ENCODE assay signal across 24 cellular contexts in the genomic region with DNA sequence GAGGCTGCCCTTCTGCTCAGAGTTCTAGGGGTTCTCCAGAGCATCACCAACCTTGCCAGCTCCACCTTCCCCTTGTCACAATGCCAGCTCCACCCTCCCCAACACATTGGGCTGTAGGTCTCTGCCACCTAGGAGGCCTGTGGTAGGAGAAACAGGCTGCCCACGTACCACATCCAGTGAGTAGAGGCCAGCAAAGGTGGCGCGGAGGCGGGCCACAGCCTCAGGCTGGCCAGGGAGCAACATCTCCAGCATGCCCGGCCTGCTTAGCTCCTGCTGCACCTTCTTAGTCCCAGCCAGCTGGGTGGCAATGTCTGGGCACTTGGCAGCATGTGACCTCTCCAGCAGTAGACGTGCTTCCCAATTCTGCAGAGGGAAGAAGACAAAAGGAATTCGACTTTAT. TPM values are rescaled to one million over a fixed set of nuclear protein-coding genes. Genes with fewer than 3 reads are reported as not detected.
DNase-seq lines count a peak whose midpoint lies in the region; ATAC-seq, FAIRE-seq and TF ChIP-seq lines count a peak whose summit lies in the region.
"Had no signal": no experiment of that assay in that cellular context is flagged by ENCODE, and none has a peak within 500 bp of the region (broad histone marks: within the 10 kb centered on the region; RNA-seq: fewer than 3 reads in every experiment).

No MANE protein-coding gene starts in this region.

- no peaks in the 10 kb centered on the region for H3K4me1 ChIP-seq in HepG2 (ENCODE audit: insufficient read depth, low read length)
- peaks cover 0 to 7% (median 3%) of the 10 kb centered on the region in 4 donors for H3K4me1 ChIP-seq in right lobe of liver
- no peaks in the 10 kb centered on the region for H3K4me1 ChIP-seq in psoas muscle
- H3K4me1 ChIP-seq: BE2C, Caco-2 had no signal

- no peaks in the 10 kb centered on the region for H3K27me3 Mint-ChIP-seq in central memory CD8-positive, alpha-beta T cell
- H3K27me3 Mint-ChIP-seq: CD4-positive, CD25-positive, alpha-beta regulatory T cell; CD8-positive, alpha-beta memory T cell; IgD-negative memory B cell had no signal

- DNase-seq in HepG2 (ENCODE audit: low spot score) (no peak), right lobe of liver (no peak), left colon (no peak), psoas muscle (no peak), posterior vena cava (ENCODE audit: low spot score) (no peak)
- DNase-seq in central memory CD8-positive, alpha-beta T cell (ENCODE audit: low spot score in 2 of 2): no peak
- no peak for DNase-seq in stimulated activated naive CD4-positive, alpha-beta T cell treated with Interleukin-2 at 50 U/mL for 16 hours (lab: John Stamatoyannopoulos, UW)
- DNase-seq: ACHN; BE2C; C1 segment of cervical spinal cord; Caco-2; CD4-positive, CD25-positive, alpha-beta regulatory T cell; CD8-positive, alpha-beta memory T cell; HCEC 1CT; HFFc6 had no signal

- intact Hi-C loops in HepG2 (cut with micrococcal nuclease; ENCODE audit: unreplicated experiment) (no loop called here), right lobe of liver (cut with DNase I) (no loop called here), left colon (cut with DNase I, micrococcal nuclease) (no loop called here), psoas muscle (cut with DNase I) (no loop called here), posterior vena cava (cut with DNase I) (no loop called here)

- CTCF ChIA-PET in HepG2 (lab: Yijun Ruan, JAX; ENCODE audit: low intra/inter-chr PET ratio, low total read pairs): no interaction called here

- no peak overlapping the region for H2AFZ ChIP-seq in HepG2 (ENCODE audit: low read length)
- H2AFZ ChIP-seq: GM23338 had no signal

- no peaks in the 10 kb centered on the region for H4K20me1 ChIP-seq in HepG2 (ENCODE audit: insufficient read depth, low read length)

- in situ Hi-C loops in HepG2 (cut with HindIII; ENCODE audit: extremely low pct_ligation_motif_present, low pct_unique_long_range_greater_than_20kb): no loop called here

- H3K9me3 ChIP-seq in HepG2 (ENCODE audit: low read length) (no peaks in the 10 kb centered on the region), right lobe of liver (no peaks in the 10 kb centered on the region), psoas muscle (no peaks in the 10 kb centered on the region)
- H3K9me3 ChIP-seq: BE2C, Caco-2 had no signal

- TF ChIP-seq EP300 in HepG2 (IDR thresholded peaks at IDR 0.05; ENCODE audit: low read depth in 2 of 2, low read length in 2 of 2) (no peak), HepG2 (CRISPR knock-in tag; IDR thresholded peaks at IDR 0.05; ENCODE audit: borderline replicate concordance) (no peak)

- H3K27ac ChIP-seq in HepG2 (ENCODE audit: extremely low read length, insufficient read depth, low read length): no peak overlapping the region
- H3K27ac ChIP-seq in right lobe of liver: no peak overlapping the region
- H3K27ac ChIP-seq in psoas muscle: peak overlapping the region; percentile 4

- no peak for ATAC-seq in HepG2
- ATAC-seq in right lobe of liver: no peak
- ATAC-seq in central memory CD8-positive, alpha-beta T cell (replicated peaks; ENCODE audit: extremely low read depth, poor library complexity, severe bottlenecking): no peak
- peak; percentile 16 for ATAC-seq in left colon
- ATAC-seq in psoas muscle: peak in 2 of 4 donors; percentile 14 to 15
- ATAC-seq in HG02938 (IDR thresholded peaks at IDR 0.05; ENCODE audit: unreplicated experiment): no peak
- ATAC-seq: GM23338 had no signal

- FAIRE-seq in HepG2 (lab: Jason Lieb, UNC): no peak
- FAIRE-seq: A204.1, D721Med, G401.6, GM12892, GM18507, H54 had no signal

- H3K4me3 ChIP-seq in HepG2 (replicated peaks in 1 of 3; ENCODE audit: insufficient read depth in 1 of 3, low read depth in 2 of 3, low read length in 3 of 3) (no peak overlapping the region), right lobe of liver (no peak overlapping the region), psoas muscle (no peak overlapping the region)
- H3K4me3 ChIP-seq: GM23338 had no signal

- TF ChIP-seq POLR2A in HepG2 (IDR thresholded peaks at IDR 0.05; ENCODE audit: insufficient read depth in 1 of 2, low read depth in 2 of 2, low read length in 2 of 2): peak in 1 of 2 experiments; percentile 32; a peak in 1 of 4 replicates
- no peak for TF ChIP-seq POLR2A in right lobe of liver (IDR thresholded peaks at IDR 0.05)

- H3K4me2 ChIP-seq in HepG2 (ENCODE audit: low read depth, low read length): no peak overlapping the region
- H3K4me2 ChIP-seq: GM23338 had no signal

- POLR2A ChIA-PET in HepG2 (lab: Yijun Ruan, JAX): no interaction called here

- no peaks in the 10 kb centered on the region for H3K4me1 Mint-ChIP-seq in central memory CD8-positive, alpha-beta T cell
- H3K4me1 Mint-ChIP-seq: GM23338, IgD-negative memory B cell had no signal

- no peak overlapping the region for H3K4me3 Mint-ChIP-seq in central memory CD8-positive, alpha-beta T cell
- H3K4me3 Mint-ChIP-seq: CD4-positive, CD25-positive, alpha-beta regulatory T cell; CD8-positive, alpha-beta memory T cell; GM23338; HFFc6; IgD-negative memory B cell had no signal

- no peaks in the 10 kb centered on the region for H3K9me3 Mint-ChIP-seq in central memory CD8-positive, alpha-beta T cell
- H3K9me3 Mint-ChIP-seq: CD8-positive, alpha-beta memory T cell; GM23338; HFFc6; IgD-negative memory B cell had no signal

- H3K79me2 ChIP-seq in HepG2 (ENCODE audit: insufficient read depth, low read length): no peaks in the 10 kb centered on the region

- no TSS peak for BruUV-seq in HepG2 (replicated peaks; lab: Mats Ljungman, UMichigan)

- peaks cover 38 to 78% of the 10 kb centered on the region in 2 experiments for H3K36me3 ChIP-seq in HepG2 (replicated peaks in 1 of 2; ENCODE audit: control insufficient read depth in 1 of 2, insufficient read depth in 2 of 2, low read length in 2 of 2)
- peaks cover 0 to 30% (median 5%) of the 10 kb centered on the region in 4 donors for H3K36me3 ChIP-seq in right lobe of liver
- H3K36me3 ChIP-seq in psoas muscle (ENCODE audit: insufficient read depth in 1 of 2, low read depth in 1 of 2): peaks cover 2 to 78% of the 10 kb centered on the region in 2 donors

- WGBS in HepG2 (ENCODE audit: low lambda C conversion rate): 94% methylated on average over 7 of the region's 7 CpGs
- WGBS in right lobe of liver (ENCODE audit: insufficient coverage, low coverage, low lambda C conversion rate, missing lambda C conversion rate): 77% methylated on average over 4 of the region's 7 CpGs
- 84 to 90% (median 88%) methylated on average over 7 of the region's 7 CpGs for WGBS in psoas muscle, 3 donors

- no peak for TF ChIP-seq RAD21 in HepG2 (CRISPR knock-in tag; IDR thresholded peaks at IDR 0.05)

- H3K36me3 Mint-ChIP-seq in central memory CD8-positive, alpha-beta T cell (ENCODE audit: insufficient read depth): peaks cover 17% of the 10 kb centered on the region

- no peak for TF ChIP-seq CTCF in HepG2 (CRISPR knock-in tag; IDR thresholded peaks at IDR 0.05)
- no peak for TF ChIP-seq CTCF in right lobe of liver (IDR thresholded peaks at IDR 0.05)
- no peak for TF ChIP-seq CTCF in psoas muscle (IDR thresholded peaks at IDR 0.05)

- H3K27me3 ChIP-seq in HepG2 (ENCODE audit: control insufficient read depth in 1 of 2, insufficient read depth in 2 of 2, low read length in 2 of 2) (no peaks in the 10 kb centered on the region), right lobe of liver (no peaks in the 10 kb centered on the region), psoas muscle (ENCODE audit: insufficient read depth in 3 of 3, low read length in 2 of 3) (no peaks in the 10 kb centered on the region)
- H3K27me3 ChIP-seq: BE2C had no signal

- peak overlapping the region; percentile 50 for H3K27ac Mint-ChIP-seq in central memory CD8-positive, alpha-beta T cell (ENCODE audit: low read depth)
- H3K27ac Mint-ChIP-seq: GM23338, HFFc6 had no signal

- H3K9ac ChIP-seq in HepG2 (ENCODE audit: insufficient read depth, low read depth, low read length): no peak overlapping the region

RNA-seq across cellular contexts. Expression of gene GSS, which starts 23.8 kb away (rescaled TPM):
- 102 and 107 TPM in 2 replicates for total RNA-seq in HepG2 (2016; rRNA removed; fragmentation: Illumina TruSeq; extraction: Trizol)
- 24.0 and 24.9 TPM in 2 replicates for total RNA-seq in HepG2 (2016; cell fraction: cytosol; rRNA removed; fragmentation: Illumina TruSeq; extraction: Trizol; ENCODE audit: low read depth)
- 101 and 108 TPM in 2 replicates for total RNA-seq in HepG2 (2016; cell fraction: insoluble cytoplasmic fraction; rRNA removed; fragmentation: Illumina TruSeq; extraction: Trizol)
- total RNA-seq in HepG2 (2016; cell fraction: membrane; rRNA removed; fragmentation: Illumina TruSeq; extraction: Trizol): 34.7 and 36.9 TPM in 2 replicates
- 65.3 and 66.8 TPM in 2 replicates for total RNA-seq in HepG2 (2016; cell fraction: nucleus; rRNA removed; fragmentation: Illumina TruSeq; extraction: Trizol)
- 74.1 and 80.1 TPM in 2 replicates for polyA plus RNA-seq in HepG2 (2011; rRNA removed)
- polyA plus RNA-seq in HepG2 (2011; cell fraction: cytosol; rRNA removed): 61.4 and 72.0 TPM in 2 replicates
- polyA plus RNA-seq in HepG2 (2011; cell fraction: nucleus; rRNA removed): 134 and 148 TPM in 2 replicates
- 34.1 and 41.6 TPM in 2 replicates for polyA plus RNA-seq in HepG2 (2012)
- polyA plus RNA-seq in HepG2 (2016; cell fraction: cytosol; fragmentation: Illumina TruSeq; extraction: Trizol; ENCODE audit: low read depth): 19.2 and 19.4 TPM in 2 replicates
- polyA plus RNA-seq in HepG2 (2016; cell fraction: insoluble cytoplasmic fraction; fragmentation: Illumina TruSeq; extraction: Trizol; ENCODE audit: low read depth): 102 and 104 TPM in 2 replicates
- 24.4 and 27.0 TPM in 2 replicates for polyA plus RNA-seq in HepG2 (2016; cell fraction: membrane; fragmentation: Illumina TruSeq; extraction: Trizol; ENCODE audit: low read depth)
- 106 and 116 TPM in 2 replicates for polyA plus RNA-seq in HepG2 (2016; cell fraction: nucleus; fragmentation: Illumina TruSeq; extraction: Trizol; ENCODE audit: insufficient read depth, low read depth)
- 86.0 and 125 TPM in 2 replicates for polyA minus RNA-seq in HepG2 (2011; rRNA and poly(A)+ RNA removed; ENCODE audit: low replicate concordance)
- polyA minus RNA-seq in HepG2 (2011; cell fraction: cytosol; rRNA and poly(A)+ RNA removed): 23.0 and 28.1 TPM in 2 replicates
- 65.4 and 67.3 TPM in 2 replicates for polyA minus RNA-seq in HepG2 (2011; cell fraction: nucleus; rRNA and poly(A)+ RNA removed)
- 10 to 100 TPM; 25.9 to 63.6 (median 31.7) TPM for total RNA-seq in right lobe of liver
- total RNA-seq in left colon: 100 to 1,000 TPM in 1 of 2 donors, 10 to 100 TPM in 1; 72.5 to 112 TPM
- total RNA-seq in psoas muscle: 10 to 100 TPM; 21.5 to 36.6 (median 26.6) TPM
- 10 to 100 TPM; 14.5 to 26.9 (median 24.5) TPM for polyA plus RNA-seq in psoas muscle
- 10 to 100 TPM; 23.2 to 25.5 TPM for total RNA-seq in posterior vena cava

RNA-seq across cellular contexts. Expression of gene MYH7B, which starts 23.9 kb away (rescaled TPM):
- 0.18 and 0.20 TPM in 2 replicates for total RNA-seq in HepG2 (2016; rRNA removed; fragmentation: Illumina TruSeq; extraction: Trizol)
- 0.20 TPM in 1 of 2 replicates, not detected in the other for total RNA-seq in HepG2 (2016; cell fraction: cytosol; rRNA removed; fragmentation: Illumina TruSeq; extraction: Trizol; ENCODE audit: low read depth)
- total RNA-seq in HepG2 (2016; cell fraction: insoluble cytoplasmic fraction; rRNA removed; fragmentation: Illumina TruSeq; extraction: Trizol): 0.19 TPM in 1 of 2 replicates, not detected in the other
- 0.14 and 0.25 TPM in 2 replicates for total RNA-seq in HepG2 (2016; cell fraction: membrane; rRNA removed; fragmentation: Illumina TruSeq; extraction: Trizol)
- total RNA-seq in HepG2 (2016; cell fraction: nucleus; rRNA removed; fragmentation: Illumina TruSeq; extraction: Trizol): 0.50 and 0.93 TPM in 2 replicates
- 0.05 and 0.17 TPM in 2 replicates for polyA plus RNA-seq in HepG2 (2011; rRNA removed)
- polyA plus RNA-seq in HepG2 (2011; cell fraction: cytosol; rRNA removed): 0.03 and 0.04 TPM in 2 replicates
- 0.80 and 0.90 TPM in 2 replicates for polyA plus RNA-seq in HepG2 (2011; cell fraction: nucleus; rRNA removed)
- 0.51 and 0.55 TPM in 2 replicates for polyA plus RNA-seq in HepG2 (2012)
- polyA plus RNA-seq in HepG2 (2016; cell fraction: cytosol; fragmentation: Illumina TruSeq; extraction: Trizol; ENCODE audit: low read depth): 0.02 and 0.24 TPM in 2 replicates
- polyA plus RNA-seq in HepG2 (2016; cell fraction: insoluble cytoplasmic fraction; fragmentation: Illumina TruSeq; extraction: Trizol; ENCODE audit: low read depth): 0.23 and 0.37 TPM in 2 replicates
- polyA plus RNA-seq in HepG2 (2016; cell fraction: membrane; fragmentation: Illumina TruSeq; extraction: Trizol; ENCODE audit: low read depth): 0.21 and 0.32 TPM in 2 replicates
- polyA plus RNA-seq in HepG2 (2016; cell fraction: nucleus; fragmentation: Illumina TruSeq; extraction: Trizol; ENCODE audit: insufficient read depth, low read depth): 0.96 and 2.1 TPM in 2 replicates
- 0.09 TPM in 1 of 2 replicates, not detected in the other for polyA minus RNA-seq in HepG2 (2011; rRNA and poly(A)+ RNA removed; ENCODE audit: low replicate concordance)
- not detected in 2 replicates for polyA minus RNA-seq in HepG2 (2011; cell fraction: cytosol; rRNA and poly(A)+ RNA removed)
- polyA minus RNA-seq in HepG2 (2011; cell fraction: nucleus; rRNA and poly(A)+ RNA removed): 0.13 and 0.50 TPM in 2 replicates
- total RNA-seq in right lobe of liver: 1 to 10 TPM in 1 of 6 experiments, under 1 TPM in 4, not detected in 1; 0.11 to 1.0 (median 0.39) TPM
- total RNA-seq in left colon: 1 to 10 TPM; 1.2 to 1.3 TPM
- total RNA-seq in psoas muscle: 100 to 1,000 TPM in 1 of 4 donors, 10 to 100 TPM in 3; 10.6 to 101 (median 22.1) TPM
- polyA plus RNA-seq in psoas muscle: 10 to 100 TPM in 1 of 3 donors, 1 to 10 TPM in 2; 5.7 to 15.0 (median 6.4) TPM
- under 1 TPM; 0.42 to 0.57 TPM for total RNA-seq in posterior vena cava

RNA-seq across cellular contexts. Expression of gene ACSS2, which starts 55.4 kb away (rescaled TPM):
- total RNA-seq in HepG2 (2016; rRNA removed; fragmentation: Illumina TruSeq; extraction: Trizol) (89.7 and 91.7 TPM in 2 replicates), right lobe of liver (100 to 1,000 TPM in 1 of 6 experiments, 10 to 100 TPM in 5; 21.9 to 118 (median 45.7) TPM), left colon (100 to 1,000 TPM; 343 to 383 TPM), psoas muscle (100 to 1,000 TPM; 106 to 161 (median 115) TPM), posterior vena cava (10 to 100 TPM; 37.4 to 43.1 TPM)
- total RNA-seq in HepG2 (2016; cell fraction: cytosol; rRNA removed; fragmentation: Illumina TruSeq; extraction: Trizol; ENCODE audit: low read depth): 21.5 and 23.1 TPM in 2 replicates
- total RNA-seq in HepG2 (2016; cell fraction: insoluble cytoplasmic fraction; rRNA removed; fragmentation: Illumina TruSeq; extraction: Trizol): 83.3 and 83.7 TPM in 2 replicates
- total RNA-seq in HepG2 (2016; cell fraction: membrane; rRNA removed; fragmentation: Illumina TruSeq; extraction: Trizol): 39.3 and 39.5 TPM in 2 replicates
- 83.7 and 88.6 TPM in 2 replicates for total RNA-seq in HepG2 (2016; cell fraction: nucleus; rRNA removed; fragmentation: Illumina TruSeq; extraction: Trizol)
- polyA plus RNA-seq in HepG2 (2011; rRNA removed) (72.8 and 120 TPM in 2 replicates), psoas muscle (10 to 100 TPM; 15.9 to 68.0 (median 56.7) TPM)
- polyA plus RNA-seq in HepG2 (2011; cell fraction: cytosol; rRNA removed): 48.2 and 82.4 TPM in 2 replicates
- 193 and 292 TPM in 2 replicates for polyA plus RNA-seq in HepG2 (2011; cell fraction: nucleus; rRNA removed)
- 108 and 131 TPM in 2 replicates for polyA plus RNA-seq in HepG2 (2012)
- 17.6 and 18.7 TPM in 2 replicates for polyA plus RNA-seq in HepG2 (2016; cell fraction: cytosol; fragmentation: Illumina TruSeq; extraction: Trizol; ENCODE audit: low read depth)
- polyA plus RNA-seq in HepG2 (2016; cell fraction: insoluble cytoplasmic fraction; fragmentation: Illumina TruSeq; extraction: Trizol; ENCODE audit: low read depth): 87.7 and 90.8 TPM in 2 replicates
- 29.1 and 35.3 TPM in 2 replicates for polyA plus RNA-seq in HepG2 (2016; cell fraction: membrane; fragmentation: Illumina TruSeq; extraction: Trizol; ENCODE audit: low read depth)
- polyA plus RNA-seq in HepG2 (2016; cell fraction: nucleus; fragmentation: Illumina TruSeq; extraction: Trizol; ENCODE audit: insufficient read depth, low read depth): 176 and 178 TPM in 2 replicates
- 155 and 246 TPM in 2 replicates for polyA minus RNA-seq in HepG2 (2011; rRNA and poly(A)+ RNA removed; ENCODE audit: low replicate concordance)
- polyA minus RNA-seq in HepG2 (2011; cell fraction: cytosol; rRNA and poly(A)+ RNA removed): 49.2 and 69.9 TPM in 2 replicates
- polyA minus RNA-seq in HepG2 (2011; cell fraction: nucleus; rRNA and poly(A)+ RNA removed): 157 and 295 TPM in 2 replicates

RNA-seq across cellular contexts. Expression of gene GGT7, which starts 59.1 kb away (rescaled TPM):
- total RNA-seq in HepG2 (2016; rRNA removed; fragmentation: Illumina TruSeq; extraction: Trizol) (1.9 and 6.6 TPM in 2 replicates), right lobe of liver (10 to 100 TPM in 2 of 6 experiments, 1 to 10 TPM in 4; 4.8 to 13.3 (median 9.4) TPM), left colon (10 to 100 TPM; 20.5 to 22.5 TPM), psoas muscle (10 to 100 TPM; 12.8 to 36.2 (median 29.0) TPM), posterior vena cava (10 to 100 TPM; 11.1 to 11.8 TPM)
- total RNA-seq in HepG2 (2016; cell fraction: cytosol; rRNA removed; fragmentation: Illumina TruSeq; extraction: Trizol; ENCODE audit: low read depth): 0.97 and 1.8 TPM in 2 replicates
- 2.1 and 7.0 TPM in 2 replicates for total RNA-seq in HepG2 (2016; cell fraction: insoluble cytoplasmic fraction; rRNA removed; fragmentation: Illumina TruSeq; extraction: Trizol)
- 1.3 and 1.9 TPM in 2 replicates for total RNA-seq in HepG2 (2016; cell fraction: membrane; rRNA removed; fragmentation: Illumina TruSeq; extraction: Trizol)
- total RNA-seq in HepG2 (2016; cell fraction: nucleus; rRNA removed; fragmentation: Illumina TruSeq; extraction: Trizol): 13.6 and 13.8 TPM in 2 replicates
- polyA plus RNA-seq in HepG2 (2011; rRNA removed) (23.0 and 35.3 TPM in 2 replicates), psoas muscle (10 to 100 TPM in 2 of 3 donors, 1 to 10 TPM in 1; 4.8 to 32.4 (median 14.3) TPM)
- 8.5 and 11.9 TPM in 2 replicates for polyA plus RNA-seq in HepG2 (2011; cell fraction: cytosol; rRNA removed)
- polyA plus RNA-seq in HepG2 (2011; cell fraction: nucleus; rRNA removed): 155 and 166 TPM in 2 replicates
- polyA plus RNA-seq in HepG2 (2012): 16.1 and 18.7 TPM in 2 replicates
- polyA plus RNA-seq in HepG2 (2016; cell fraction: cytosol; fragmentation: Illumina TruSeq; extraction: Trizol; ENCODE audit: low read depth): 2.2 and 2.3 TPM in 2 replicates
- polyA plus RNA-seq in HepG2 (2016; cell fraction: insoluble cytoplasmic fraction; fragmentation: Illumina TruSeq; extraction: Trizol; ENCODE audit: low read depth): 3.9 and 4.4 TPM in 2 replicates
- 2.5 and 2.7 TPM in 2 replicates for polyA plus RNA-seq in HepG2 (2016; cell fraction: membrane; fragmentation: Illumina TruSeq; extraction: Trizol; ENCODE audit: low read depth)
- 54.9 and 57.9 TPM in 2 replicates for polyA plus RNA-seq in HepG2 (2016; cell fraction: nucleus; fragmentation: Illumina TruSeq; extraction: Trizol; ENCODE audit: insufficient read depth, low read depth)
- 0.12 and 38.2 TPM in 2 replicates for polyA minus RNA-seq in HepG2 (2011; rRNA and poly(A)+ RNA removed; ENCODE audit: low replicate concordance)
- 6.3 and 6.5 TPM in 2 replicates for polyA minus RNA-seq in HepG2 (2011; cell fraction: cytosol; rRNA and poly(A)+ RNA removed)
- polyA minus RNA-seq in HepG2 (2011; cell fraction: nucleus; rRNA and poly(A)+ RNA removed): 31.0 and 37.2 TPM in 2 replicates

Comparison
In these comparisons a context has a peak if more than half of its experiments do, and no peak if none do; other contexts are left out.
1. RNA of gene MYH7B, which starts 23.9 kb away (total RNA-seq): 10.6 to 101 TPM in psoas muscle; 1.2 to 1.3 TPM in left colon, 0.42 to 0.57 TPM in posterior vena cava, 0.11 to 1.0 TPM in right lobe of liver and 0.14 to 0.93 TPM in HepG2; every median in the first group is over 4 times any median in the second.